In genomic region chr12:3019005-3019680, GRCh38 we compare ENCODE assay signal across 1 cellular context.
TF ChIP-seq lines count a peak whose summit lies in the region.

No MANE protein-coding gene starts in this region.

TF ChIP-seq in HepG2, 621 proteins besides CTCF, POLR2A, EP300 and RAD21:
- TF ChIP-seq HNRNPL (IDR thresholded peaks at IDR 0.05; ENCODE audit: low read depth, low read length) (0 out of 2 replicates have a peak, but pooled peaks have one; percentile 11), CREBL2 (CRISPR knock-in tag; IDR thresholded peaks at IDR 0.05; ENCODE audit: borderline replicate concordance) (no peak), AGO2 (optimal IDR thresholded peaks at IDR 0.05; ENCODE audit: low read depth, low read length) (peak; percentile 45)
